ENCODE assay signal across 8 cellular contexts in genomic region chr7:1412322-1413261, GRCh38. TPM values are rescaled to one million over a fixed set of nuclear protein-coding genes. Genes with fewer than 3 reads are reported as not detected.
DNase-seq lines count a peak whose midpoint lies in the region; ATAC-seq and TF ChIP-seq lines count a peak whose summit lies in the region.

No MANE protein-coding gene starts in this region.

- H3K9me3 Mint-ChIP-seq in naive B cell = peaks cover 0 to 4% (median 2%) of the 10 kb centered on the region in 7 donors

- ATAC-seq in GM18867 (IDR thresholded peaks at IDR 0.05; ENCODE audit: unreplicated experiment) = peak; percentile 74
- peak; percentile 85 to 88 for ATAC-seq in naive B cell (ENCODE audit: low read depth in 2 of 2)

- CTCF ChIA-PET in A673 (lab: Charles Lee) (interaction anchor here (0.5 to 1.1 kb wide), 6 partner anchors 9 to 407 kb away, joined by 3 to 14 read pairs (median 6); no protein-coding TSS in a partner anchor), PC-9 (lab: Charles Lee) (interaction anchor here (0.7 kb wide), 1 partner anchor 62 kb away, joined by 8 read pairs; no protein-coding TSS in a partner anchor)

- H3K27ac Mint-ChIP-seq in naive B cell = peak overlapping the region in 1 of 6 donors; percentile 52

- peak; percentile 85 for TF ChIP-seq CTCF in A673 (conservative IDR thresholded peaks at IDR 0.05; ENCODE audit: low read depth, low read length)
- peak; percentile 87 for TF ChIP-seq CTCF in KMS-11 (conservative IDR thresholded peaks at IDR 0.05; ENCODE audit: low read depth, low read length)
- peak; percentile 90 for TF ChIP-seq CTCF in PC-9 (conservative IDR thresholded peaks at IDR 0.05)
- peak; percentile 71 for TF ChIP-seq CTCF in epithelial cell of proximal tubule (conservative IDR thresholded peaks at IDR 0.05; ENCODE audit: low read depth, low read length)

- H4K20me1 ChIP-seq in KMS-11 (ENCODE audit: insufficient read depth) (no peaks in the 10 kb centered on the region), PC-9 (ENCODE audit: insufficient read depth) (peaks cover 4% of the 10 kb centered on the region; the same call in 1 of the 2 replicates)

- peak overlapping the region in 4 of 8 donors; percentile 39 to 57 (median 42) for H3K4me3 Mint-ChIP-seq in naive B cell

- H3K4me1 ChIP-seq in A673 (ENCODE audit: insufficient read depth, low read length, poor library complexity, severe bottlenecking) (peaks cover 15% of the 10 kb centered on the region), KMS-11 (ENCODE audit: low read depth, poor library complexity, severe bottlenecking) (peaks cover 10% of the 10 kb centered on the region), PC-9 (replicated peaks; ENCODE audit: insufficient read depth) (no peaks in the 10 kb centered on the region)

- peaks cover 8 to 54% (median 35%) of the 10 kb centered on the region in 3 donors for H3K27me3 Mint-ChIP-seq in naive B cell

- H2AFZ ChIP-seq in KMS-11 (ENCODE audit: low read depth) (peak overlapping the region; percentile 54), PC-9 (no peak overlapping the region)

- intact Hi-C loops in A673 (cut with micrococcal nuclease; ENCODE audit: unreplicated experiment) (loop anchor here (1.0 to 5.0 kb wide), 2 partner anchors 187 to 220 kb away; no protein-coding TSS in a partner anchor), PC-9 (cut with micrococcal nuclease; ENCODE audit: unreplicated experiment) (loop anchor here (2.0 kb wide), 2 partner anchors 190 to 218 kb away; no protein-coding TSS in a partner anchor)

- H3K4me3 ChIP-seq in A673 (ENCODE audit: low read depth, low read length, poor library complexity, severe bottlenecking) (no peak overlapping the region), KMS-11 (IDR thresholded peaks at IDR 0.05; ENCODE audit: insufficient read depth, low read depth, low read length) (no peak overlapping the region), PC-9 (no peak overlapping the region; the same call in 1 of the 2 replicates), epithelial cell of proximal tubule (ENCODE audit: low read depth, low read length) (no peak overlapping the region)

- no peaks in the 10 kb centered on the region for H3K9me2 ChIP-seq in PC-9 (ENCODE audit: insufficient read depth)

- H3K4me2 ChIP-seq in KMS-11 (peak overlapping the region; percentile 46), PC-9 (peak overlapping the region; percentile 56)

- H3K36me3 Mint-ChIP-seq in naive B cell = no peaks in the 10 kb centered on the region

- H3K27ac ChIP-seq in A673 (ENCODE audit: low read depth, low read length, poor library complexity, severe bottlenecking) (no peak overlapping the region), KMS-11 (no peak overlapping the region), PC-9 (no peak overlapping the region)

- peak; percentile 90 for DNase-seq in A673 (ENCODE audit: low spot score)
- peak; percentile 65 to 91 for DNase-seq in PC-9
- DNase-seq in activated T-cell treated with anti-CD3 and anti-CD28 coated beads for 48 hours (ENCODE audit: low read depth) = peak; percentile 93
- DNase-seq in epithelial cell of proximal tubule (ENCODE audit: low read depth) = peak; percentile 1
- peak; percentile 67 for DNase-seq in naive B cell
- peak; percentile 85 for DNase-seq in stimulated activated CD8-positive, alpha-beta memory T cell treated with anti-CD3 and anti-CD28 coated beads, Interleukin-7, amount 100 ng/mL, for 24 hours (ENCODE audit: low read depth)

- BruUV-seq in A673 (replicated peaks; lab: Mats Ljungman, UMichigan) (no TSS peak), PC-9 (replicated peaks; lab: Mats Ljungman, UMichigan) (no TSS peak)

- H3K9me3 ChIP-seq in A673 (ENCODE audit: low read depth, low read length, poor library complexity, severe bottlenecking) = no peaks in the 10 kb centered on the region
- no peaks in the 10 kb centered on the region for H3K9me3 ChIP-seq in PC-9 (ENCODE audit: insufficient read depth, low read depth)

- no peaks in the 10 kb centered on the region for H3K79me2 ChIP-seq in KMS-11 (ENCODE audit: insufficient read depth, low read depth)
- H3K79me2 ChIP-seq in PC-9 (ENCODE audit: low read depth) = no peaks in the 10 kb centered on the region

- POLR2A ChIA-PET in A673 (lab: Charles Lee; ENCODE audit: low non-redundant PET) = interaction anchor here (0.6 to 0.7 kb wide), 2 partner anchors 9 to 189 kb away, joined by 3 to 8 read pairs; no protein-coding TSS in a partner anchor
- POLR2A ChIA-PET in PC-9 (lab: Charles Lee; ENCODE audit: unreplicated experiment) = no interaction called here

- H3K36me3 ChIP-seq in A673 (ENCODE audit: insufficient read depth, low read length, poor library complexity, severe bottlenecking) = no peaks in the 10 kb centered on the region
- no peaks in the 10 kb centered on the region for H3K36me3 ChIP-seq in KMS-11 (ENCODE audit: insufficient read depth)
- no peaks in the 10 kb centered on the region for H3K36me3 ChIP-seq in PC-9 (ENCODE audit: low read depth)

- no peak overlapping the region for H3K9ac ChIP-seq in KMS-11

- peaks cover 0 to 9% (median 6%) of the 10 kb centered on the region in 3 donors for H3K4me1 Mint-ChIP-seq in naive B cell

- peaks cover 12% of the 10 kb centered on the region; the same call in 1 of the 2 replicates for H3F3A ChIP-seq in PC-9 (ENCODE audit: insufficient read depth, low read depth)

- H3K27me3 ChIP-seq in A673 (replicated peaks; ENCODE audit: insufficient read depth, low read depth, low read length, poor library complexity) (no peaks in the 10 kb centered on the region), KMS-11 (ENCODE audit: insufficient read depth, low read depth) (peaks cover 68% of the 10 kb centered on the region), PC-9 (ENCODE audit: insufficient read depth, low read depth) (peaks cover 65% of the 10 kb centered on the region)

RNA-seq across cellular contexts. Expression of gene MICALL2, which starts 46.7 kb away (rescaled TPM):
- 10.1 and 11.8 TPM in 2 replicates for total RNA-seq in A673 (2021)
- total RNA-seq in PC-9 (2021) = 104 and 115 TPM in 2 replicates
- total RNA-seq in epithelial cell of proximal tubule = 8.1 and 12.4 TPM in 2 replicates
- polyA plus RNA-seq in naive B cell (ENCODE audit: low read depth in 6 of 6) = not detected

Comparison
In these comparisons a context has a peak if more than half of its experiments do, and no peak if none do; other contexts are left out.
1. DNase-seq: peak in every context shown above with its lines; median percentile 93 in activated T-cell treated with anti-CD3 and anti-CD28 coated beads for 48 hours; 90 in A673; 85 in stimulated activated CD8-positive, alpha-beta memory T cell treated with anti-CD3 and anti-CD28 coated beads, Interleukin-7, amount 100 ng/mL, for 24 hours; 78 in PC-9; 67 in naive B cell; 1 in epithelial cell of proximal tubule.